In genomic region chr19:31286491-31286890, GRCh38 we compare ENCODE assay signal across 17 cellular contexts.
"Had no signal": no experiment of that assay in that cellular context is flagged by ENCODE, and none has a peak within 500 bp of the region (broad histone marks: within the 10 kb centered on the region; RNA-seq: fewer than 3 reads in every experiment).

No MANE protein-coding gene starts in this region.

- DNase-seq: activated CD8-positive, alpha-beta memory T cell treated with anti-CD3 and anti-CD28 coated beads, Interleukin-2, amount 50 U/mL, for 4 hours; activated CD8-positive, alpha-beta T cell treated with anti-CD3 and anti-CD28 coated beads for 36 hours; activated naive CD8-positive, alpha-beta T cell treated with anti-CD3 and anti-CD28 coated beads, Interleukin-2, amount 50 U/mL, for 24 hours; effector CD8-positive, alpha-beta T cell; nephron progenitor cell; retina; stimulated activated CD4-positive, alpha-beta T cell treated with anti-CD3 and anti-CD28 coated beads, Interleukin-1b, Interleukin-23, amount 100 ng/mL, for 48 hours; stimulated activated naive B cell treated with anti-CD40 and anti-IgM and Interleukin-4, amounts not matched to agents 10 μg/mL and 1 μg/mL and 100 μg/mL, for 72 hours; substantia nigra; T-helper 9 cell; transverse colon had no signal

- H3K4me1 Mint-ChIP-seq: activated naive CD8-positive, alpha-beta T cell treated with anti-CD3 and anti-CD28 coated beads, Interleukin-2, amount 50 U/mL, for 24 hours; stimulated activated naive B cell treated with anti-CD40 and anti-IgM and Interleukin-4, amounts not matched to agents 10 μg/mL and 1 μg/mL and 100 μg/mL, for 72 hours had no signal

- H3K9me3 ChIP-seq: pancreas, SJSA1, transverse colon had no signal

- FAIRE-seq: astrocyte, colon, pancreas had no signal

- H3K27ac Mint-ChIP-seq: activated CD8-positive, alpha-beta T cell treated with anti-CD3 and anti-CD28 coated beads for 36 hours; activated naive CD8-positive, alpha-beta T cell treated with anti-CD3 and anti-CD28 coated beads, Interleukin-2, amount 50 U/mL, for 24 hours; nephron progenitor cell; stimulated activated naive B cell treated with anti-CD40 and anti-IgM and Interleukin-4, amounts not matched to agents 10 μg/mL and 1 μg/mL and 100 μg/mL, for 72 hours had no signal

- H3K27me3 Mint-ChIP-seq: activated naive CD8-positive, alpha-beta T cell treated with anti-CD3 and anti-CD28 coated beads, Interleukin-2, amount 50 U/mL, for 24 hours; stimulated activated naive B cell treated with anti-CD40 and anti-IgM and Interleukin-4, amounts not matched to agents 10 μg/mL and 1 μg/mL and 100 μg/mL, for 72 hours had no signal

- H3K4me3 Mint-ChIP-seq: activated CD8-positive, alpha-beta T cell treated with anti-CD3 and anti-CD28 coated beads for 36 hours; activated naive CD8-positive, alpha-beta T cell treated with anti-CD3 and anti-CD28 coated beads, Interleukin-2, amount 50 U/mL, for 24 hours; nephron progenitor cell; stimulated activated naive B cell treated with anti-CD40 and anti-IgM and Interleukin-4, amounts not matched to agents 10 μg/mL and 1 μg/mL and 100 μg/mL, for 72 hours had no signal

- H2AFZ ChIP-seq: hepatocyte had no signal

- H3K9me3 Mint-ChIP-seq: activated CD8-positive, alpha-beta T cell treated with anti-CD3 and anti-CD28 coated beads for 36 hours; activated naive CD8-positive, alpha-beta T cell treated with anti-CD3 and anti-CD28 coated beads, Interleukin-2, amount 50 U/mL, for 24 hours; nephron progenitor cell had no signal

- H3K36me3 ChIP-seq: cardiac muscle cell, pancreas, transverse colon had no signal

- H3K4me2 ChIP-seq: hepatocyte had no signal

- H3K27ac ChIP-seq: cardiac muscle cell, hepatocyte, pancreas, transverse colon had no signal

- ATAC-seq: activated CD8-positive, alpha-beta T cell treated with anti-CD3 and anti-CD28 coated beads for 36 hours; activated naive CD8-positive, alpha-beta T cell treated with anti-CD3 and anti-CD28 coated beads, Interleukin-2, amount 50 U/mL, for 24 hours; stimulated activated naive B cell treated with anti-CD40 and anti-IgM and Interleukin-4, amounts not matched to agents 10 μg/mL and 1 μg/mL and 100 μg/mL, for 72 hours had no signal

- H3K36me3 Mint-ChIP-seq: stimulated activated naive B cell treated with anti-CD40 and anti-IgM and Interleukin-4, amounts not matched to agents 10 μg/mL and 1 μg/mL and 100 μg/mL, for 72 hours had no signal

- H3K27me3 ChIP-seq: hepatocyte, pancreas, SJSA1, transverse colon had no signal

- H3K4me1 ChIP-seq: pancreas had no signal

- H3K4me3 ChIP-seq: cardiac muscle cell, hepatocyte, pancreas, SJSA1, transverse colon had no signal
